ENCODE assay signal across 1 cellular context in the genomic region with DNA sequence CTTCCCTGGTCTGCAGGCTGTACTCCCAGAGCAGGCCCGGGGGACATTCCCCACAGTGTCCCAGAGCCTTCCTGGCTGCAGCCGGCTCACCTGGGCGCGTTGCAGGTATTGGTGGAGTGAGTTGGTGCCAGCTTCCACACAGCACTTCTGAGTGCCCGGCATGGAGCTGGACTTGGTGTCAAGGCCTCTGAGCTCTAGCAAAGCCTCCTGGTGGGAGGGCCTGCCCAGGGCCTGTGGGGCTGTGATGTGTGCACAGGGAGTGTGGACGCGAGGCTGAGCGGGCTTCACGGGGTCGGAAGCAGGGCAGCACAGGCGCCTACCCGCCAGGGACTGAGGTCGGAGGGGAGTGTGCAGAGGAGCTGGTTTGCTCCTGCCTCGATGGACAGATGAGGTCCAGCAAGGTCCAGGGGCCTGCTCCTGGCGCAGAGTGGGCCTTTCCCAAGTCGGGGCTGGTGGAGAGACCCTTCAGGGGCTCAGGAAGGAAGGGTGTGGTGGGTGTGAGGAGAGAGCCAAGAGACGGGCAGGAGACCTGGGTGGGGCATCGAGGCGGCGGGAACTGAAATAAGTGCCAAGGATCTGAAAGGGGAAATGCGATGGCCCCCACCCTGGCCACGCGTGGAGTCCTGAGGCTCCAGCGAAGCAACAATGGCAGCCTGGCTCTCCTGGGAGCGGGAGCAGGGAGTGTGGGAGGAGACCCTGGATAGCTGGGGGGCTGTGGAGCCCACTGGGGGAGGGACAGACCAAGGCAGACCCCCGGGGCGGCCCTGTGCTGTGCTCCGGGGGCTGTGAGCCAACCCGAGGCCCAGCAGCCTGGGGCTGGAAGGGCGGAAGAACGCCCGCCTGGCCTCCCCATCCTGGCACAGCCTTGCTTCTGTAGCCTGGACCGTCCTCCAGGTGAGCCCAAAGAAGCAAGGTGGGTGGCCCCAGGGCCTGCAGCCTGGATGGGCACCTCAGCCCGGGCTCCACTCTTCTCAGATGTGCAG.
TF ChIP-seq lines count a peak whose summit lies in the region.

No MANE protein-coding gene starts in this region.

TF ChIP-seq in GM23338, 12 proteins besides CTCF, POLR2A, EP300 and RAD21 (continued from another document):
- TF ChIP-seq, protein P1, sequence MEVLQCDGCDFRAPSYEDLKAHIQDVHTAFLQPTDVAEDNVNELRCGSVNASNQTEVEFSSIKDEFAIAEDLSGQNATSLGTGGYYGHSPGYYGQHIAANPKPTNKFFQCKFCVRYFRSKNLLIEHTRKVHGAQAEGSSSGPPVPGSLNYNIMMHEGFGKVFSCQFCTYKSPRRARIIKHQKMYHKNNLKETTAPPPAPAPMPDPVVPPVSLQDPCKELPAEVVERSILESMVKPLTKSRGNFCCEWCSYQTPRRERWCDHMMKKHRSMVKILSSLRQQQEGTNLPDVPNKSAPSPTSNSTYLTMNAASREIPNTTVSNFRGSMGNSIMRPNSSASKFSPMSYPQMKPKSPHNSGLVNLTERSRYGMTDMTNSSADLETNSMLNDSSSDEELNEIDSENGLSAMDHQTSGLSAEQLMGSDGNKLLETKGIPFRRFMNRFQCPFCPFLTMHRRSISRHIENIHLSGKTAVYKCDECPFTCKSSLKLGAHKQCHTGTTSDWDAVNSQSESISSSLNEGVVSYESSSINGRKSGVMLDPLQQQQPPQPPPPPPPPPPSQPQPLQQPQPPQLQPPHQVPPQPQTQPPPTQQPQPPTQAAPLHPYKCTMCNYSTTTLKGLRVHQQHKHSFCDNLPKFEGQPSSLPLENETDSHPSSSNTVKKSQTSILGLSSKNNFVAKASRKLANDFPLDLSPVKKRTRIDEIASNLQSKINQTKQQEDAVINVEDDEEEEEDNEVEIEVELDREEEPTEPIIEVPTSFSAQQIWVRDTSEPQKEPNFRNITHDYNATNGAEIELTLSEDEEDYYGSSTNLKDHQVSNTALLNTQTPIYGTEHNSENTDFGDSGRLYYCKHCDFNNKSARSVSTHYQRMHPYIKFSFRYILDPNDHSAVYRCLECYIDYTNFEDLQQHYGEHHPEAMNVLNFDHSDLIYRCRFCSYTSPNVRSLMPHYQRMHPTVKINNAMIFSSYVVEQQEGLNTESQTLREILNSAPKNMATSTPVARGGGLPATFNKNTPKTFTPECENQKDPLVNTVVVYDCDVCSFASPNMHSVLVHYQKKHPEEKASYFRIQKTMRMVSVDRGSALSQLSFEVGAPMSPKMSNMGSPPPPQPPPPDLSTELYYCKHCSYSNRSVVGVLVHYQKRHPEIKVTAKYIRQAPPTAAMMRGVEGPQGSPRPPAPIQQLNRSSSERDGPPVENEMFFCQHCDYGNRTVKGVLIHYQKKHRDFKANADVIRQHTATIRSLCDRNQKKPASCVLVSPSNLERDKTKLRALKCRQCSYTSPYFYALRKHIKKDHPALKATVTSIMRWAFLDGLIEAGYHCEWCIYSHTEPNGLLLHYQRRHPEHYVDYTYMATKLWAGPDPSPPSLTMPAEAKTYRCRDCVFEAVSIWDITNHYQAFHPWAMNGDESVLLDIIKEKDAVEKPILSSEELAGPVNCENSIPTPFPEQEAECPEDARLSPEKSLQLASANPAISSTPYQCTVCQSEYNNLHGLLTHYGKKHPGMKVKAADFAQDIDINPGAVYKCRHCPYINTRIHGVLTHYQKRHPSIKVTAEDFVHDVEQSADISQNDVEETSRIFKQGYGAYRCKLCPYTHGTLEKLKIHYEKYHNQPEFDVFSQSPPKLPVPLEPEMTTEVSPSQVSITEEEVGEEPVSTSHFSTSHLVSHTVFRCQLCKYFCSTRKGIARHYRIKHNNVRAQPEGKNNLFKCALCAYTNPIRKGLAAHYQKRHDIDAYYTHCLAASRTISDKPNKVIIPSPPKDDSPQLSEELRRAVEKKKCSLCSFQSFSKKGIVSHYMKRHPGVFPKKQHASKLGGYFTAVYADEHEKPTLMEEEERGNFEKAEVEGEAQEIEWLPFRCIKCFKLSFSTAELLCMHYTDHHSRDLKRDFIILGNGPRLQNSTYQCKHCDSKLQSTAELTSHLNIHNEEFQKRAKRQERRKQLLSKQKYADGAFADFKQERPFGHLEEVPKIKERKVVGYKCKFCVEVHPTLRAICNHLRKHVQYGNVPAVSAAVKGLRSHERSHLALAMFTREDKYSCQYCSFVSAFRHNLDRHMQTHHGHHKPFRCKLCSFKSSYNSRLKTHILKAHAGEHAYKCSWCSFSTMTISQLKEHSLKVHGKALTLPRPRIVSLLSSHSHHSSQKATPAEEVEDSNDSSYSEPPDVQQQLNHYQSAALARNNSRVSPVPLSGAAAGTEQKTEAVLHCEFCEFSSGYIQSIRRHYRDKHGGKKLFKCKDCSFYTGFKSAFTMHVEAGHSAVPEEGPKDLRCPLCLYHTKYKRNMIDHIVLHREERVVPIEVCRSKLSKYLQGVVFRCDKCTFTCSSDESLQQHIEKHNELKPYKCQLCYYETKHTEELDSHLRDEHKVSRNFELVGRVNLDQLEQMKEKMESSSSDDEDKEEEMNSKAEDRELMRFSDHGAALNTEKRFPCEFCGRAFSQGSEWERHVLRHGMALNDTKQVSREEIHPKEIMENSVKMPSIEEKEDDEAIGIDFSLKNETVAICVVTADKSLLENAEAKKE (CRISPR knock-in tag; IDR thresholded peaks at IDR 0.05) = no peak
- TF ChIP-seq ETS1 (IDR thresholded peaks at IDR 0.05) (no peak), CREB1 (CRISPR knock-in tag; IDR thresholded peaks at IDR 0.05; ENCODE audit: low read depth) (no peak)
